In genomic region chr6:25750911-25751310, GRCh38 we compare ENCODE assay signal across 26 cellular contexts. TPM values are rescaled to one million over a fixed set of nuclear protein-coding genes. Genes with fewer than 3 reads are reported as not detected.
"Had no signal": no experiment of that assay in that cellular context is flagged by ENCODE, and none has a peak within 500 bp of the region (broad histone marks: within the 10 kb centered on the region; RNA-seq: fewer than 3 reads in every experiment).

No MANE protein-coding gene starts in this region.

- H3K4me1 ChIP-seq: heart left ventricle, neural progenitor cell, right atrium auricular region, suprapubic skin, thyroid gland, upper lobe of right lung, vagina had no signal

- H3K4me3 ChIP-seq: coronary artery, heart left ventricle, neural progenitor cell, ovary, right atrium auricular region, smooth muscle cell, suprapubic skin, thyroid gland, upper lobe of right lung, vagina had no signal

- H3K36me3 ChIP-seq: heart left ventricle, neural progenitor cell, ovary, right atrium auricular region, suprapubic skin, thyroid gland, upper lobe of right lung, vagina had no signal

- DNase-seq: effector CD8-positive, alpha-beta T cell; heart left ventricle; hypothalamus; kidney glomerular epithelial cell; mammary epithelial cell; ovary; stimulated activated CD4-positive, alpha-beta T cell treated with anti-CD3 and anti-CD28 coated beads, Interleukin-2, amount 100 ng/mL, for 48 hours; stimulated activated naive CD8-positive, alpha-beta T cell treated with anti-CD3 and anti-CD28 coated beads, Interleukin-15, Interleukin-2, amounts not matched to agents 100 U/mL and 50 U/mL, for 24 hours; thyroid gland; upper lobe of right lung had no signal

- H3K27me3 ChIP-seq: neural progenitor cell, ovary, right atrium auricular region, suprapubic skin, thyroid gland, upper lobe of right lung, vagina had no signal

- FAIRE-seq: frontal cortex, islet of Langerhans had no signal

- H3K27ac ChIP-seq: coronary artery, heart left ventricle, neural progenitor cell, ovary, right atrium auricular region, suprapubic skin, thyroid gland, upper lobe of right lung, vagina had no signal

- H3K9me3 ChIP-seq: heart left ventricle, ovary, right atrium auricular region, suprapubic skin, thyroid gland, upper lobe of right lung, vagina had no signal

- ATAC-seq: esophagus mucosa; heart left ventricle; left lobe of liver; natural killer cell treated with Interleukin-12 subunit alpha and Interleukin-12 subunit beta and Interleukin-15 and Interleukin-18, amount 100 ng/mL, for 72 hours; stimulated activated naive CD8-positive, alpha-beta T cell treated with anti-CD3 and anti-CD28 coated beads, Interleukin-15, Interleukin-2, amounts not matched to agents 100 U/mL and 50 U/mL, for 24 hours; upper lobe of right lung had no signal

RNA-seq across cellular contexts. Expression of gene SLC17A4, which starts 3.6 kb away (rescaled TPM):
- total RNA-seq: dermis microvascular lymphatic vessel endothelial cell; esophagus mucosa; fibroblast of lung; glomerular endothelial cell; heart left ventricle; lower leg skin; mammary epithelial cell; natural killer cell treated with Interleukin-12 subunit alpha and Interleukin-12 subunit beta and Interleukin-15 and Interleukin-18, amount 100 ng/mL, for 72 hours; posterior vena cava; right atrium auricular region; smooth muscle cell; suprapubic skin; thyroid gland; upper lobe of right lung; vagina had no signal
- polyA plus RNA-seq: fibroblast of lung, mammary epithelial cell, ovary, smooth muscle cell had no signal
